ENCODE assay signal across 8 cellular contexts in genomic region chr22:11053403-11054344, GRCh38.
DNase-seq lines count a peak whose midpoint lies in the region; ATAC-seq, FAIRE-seq and TF ChIP-seq lines count a peak whose summit lies in the region.
"Not testable (repeated sequence)": the region's sequence is repeated elsewhere in the genome, so short reads cannot be mapped to it uniquely, and the experiment has no call there.

No MANE protein-coding gene starts in this region.

- CTCF ChIA-PET in HepG2 (lab: Yijun Ruan, JAX; ENCODE audit: low intra/inter-chr PET ratio, low total read pairs), result not testable (repeated sequence)

- H4K20me1 ChIP-seq in HepG2 (ENCODE audit: insufficient read depth, low read length), result not testable (repeated sequence)

- not testable (repeated sequence) for TF ChIP-seq EP300 in HepG2 (IDR thresholded peaks at IDR 0.05; ENCODE audit: low read depth in 2 of 2, low read length in 2 of 2); HepG2 (CRISPR knock-in tag; IDR thresholded peaks at IDR 0.05; ENCODE audit: borderline replicate concordance)

- H3K9me3 Mint-ChIP-seq in CD14-positive monocyte, result peaks cover 37 to 69% (median 66%) of the 10 kb centered on the region in 7 donors

- not testable (repeated sequence) for H3K4me1 Mint-ChIP-seq in CD14-positive monocyte

- H3K27ac ChIP-seq in coronary artery; right atrium auricular region; HepG2 (ENCODE audit: extremely low read length, insufficient read depth, low read length); psoas muscle; upper lobe of right lung: not testable (repeated sequence)

- TF ChIP-seq RAD21 in HepG2 (CRISPR knock-in tag; IDR thresholded peaks at IDR 0.05), result not testable (repeated sequence)

- intact Hi-C loops in CD14-positive monocyte (cut with micrococcal nuclease); Right ventricle myocardium inferior (cut with DNase I); HepG2 (cut with micrococcal nuclease; ENCODE audit: unreplicated experiment); psoas muscle (cut with DNase I); upper lobe of right lung (cut with DNase I): not testable (repeated sequence)

- H3K4me3 ChIP-seq in coronary artery; right atrium auricular region; HepG2 (replicated peaks in 1 of 3; ENCODE audit: insufficient read depth in 1 of 3, low read depth in 2 of 3, low read length in 3 of 3); psoas muscle; upper lobe of right lung: not testable (repeated sequence)

- H3K4me1 ChIP-seq in right atrium auricular region; HepG2 (ENCODE audit: insufficient read depth, low read length); psoas muscle; upper lobe of right lung: not testable (repeated sequence)

- H3K9ac ChIP-seq in HepG2 (ENCODE audit: insufficient read depth, low read depth, low read length), result not testable (repeated sequence)

- H3K4me3 Mint-ChIP-seq in CD14-positive monocyte, result not testable (repeated sequence)

- not testable (repeated sequence) for H3K4me2 ChIP-seq in HepG2 (ENCODE audit: low read depth, low read length)

- peak; percentile 6 for ATAC-seq in Right ventricle myocardium inferior
- peak; percentile 11 for ATAC-seq in HepG2
- ATAC-seq in psoas muscle, result peak; percentile 1 to 25 (median 20)
- peak; percentile 5 for ATAC-seq in upper lobe of right lung

- H3K9me3 ChIP-seq in right atrium auricular region (peaks cover 0 to 25% of the 10 kb centered on the region in 2 donors), HepG2 (ENCODE audit: low read length) (peaks cover 76% of the 10 kb centered on the region)
- not testable (repeated sequence) for H3K9me3 ChIP-seq in psoas muscle, upper lobe of right lung

- not testable (repeated sequence) for H3K79me2 ChIP-seq in HepG2 (ENCODE audit: insufficient read depth, low read length)

- H3K36me3 ChIP-seq in right atrium auricular region; HepG2 (replicated peaks in 1 of 2; ENCODE audit: control insufficient read depth in 1 of 2, insufficient read depth in 2 of 2, low read length in 2 of 2); psoas muscle (ENCODE audit: insufficient read depth in 1 of 2, low read depth in 1 of 2); upper lobe of right lung: not testable (repeated sequence)

- not testable (repeated sequence) for H3K27me3 ChIP-seq in right atrium auricular region; HepG2 (ENCODE audit: control insufficient read depth in 1 of 2, insufficient read depth in 2 of 2, low read length in 2 of 2); psoas muscle (ENCODE audit: insufficient read depth in 3 of 3, low read length in 2 of 3); upper lobe of right lung

- POLR2A ChIA-PET in HepG2 (lab: Yijun Ruan, JAX), result not testable (repeated sequence)

- H3K27ac Mint-ChIP-seq in CD14-positive monocyte, result not testable (repeated sequence)

- 34% methylated on average over 24 of the region's 24 CpGs for WGBS in HepG2 (ENCODE audit: low lambda C conversion rate)
- WGBS in psoas muscle, 3 donors, result 59 to 68% (median 61%) methylated on average over 24 of the region's 24 CpGs

- TF ChIP-seq POLR2A in HepG2 (IDR thresholded peaks at IDR 0.05; ENCODE audit: insufficient read depth in 1 of 2, low read depth in 2 of 2, low read length in 2 of 2), result not testable (repeated sequence)

- DNase-seq in CD14-positive monocyte (ENCODE audit: low spot score) (peak; percentile 45), coronary artery (ENCODE audit: low spot score) (peak; percentile 76), Right ventricle myocardium inferior (ENCODE audit: missing footprints) (peak; percentile 47), right atrium auricular region (ENCODE audit: low spot score) (peak; percentile 60), mesenteric fat pad (ENCODE audit: low spot score) (peak; percentile 90), psoas muscle (peak in 1 of 2 donors; percentile 54), upper lobe of right lung (peak; percentile 68)
- DNase-seq in HepG2 (ENCODE audit: low spot score), result not testable (repeated sequence)

- not testable (repeated sequence) for H3K27me3 Mint-ChIP-seq in CD14-positive monocyte (ENCODE audit: low read depth in 3 of 3)

- H3K36me3 Mint-ChIP-seq in CD14-positive monocyte, result not testable (repeated sequence)

- H2AFZ ChIP-seq in HepG2 (ENCODE audit: low read length), result not testable (repeated sequence)

- not testable (repeated sequence) for TF ChIP-seq CTCF in CD14-positive monocyte (IDR thresholded peaks at IDR 0.05); coronary artery (IDR thresholded peaks at IDR 0.05); right atrium auricular region (IDR thresholded peaks at IDR 0.05); HepG2 (CRISPR knock-in tag; IDR thresholded peaks at IDR 0.05); psoas muscle (IDR thresholded peaks at IDR 0.05); upper lobe of right lung (IDR thresholded peaks at IDR 0.05)

- in situ Hi-C loops in HepG2 (cut with HindIII; ENCODE audit: extremely low pct_ligation_motif_present, low pct_unique_long_range_greater_than_20kb), result not testable (repeated sequence)

- BruUV-seq in HepG2 (replicated peaks; lab: Mats Ljungman, UMichigan), result not testable (repeated sequence)

- FAIRE-seq in HepG2 (lab: Jason Lieb, UNC), result not testable (repeated sequence)
